Comparison of ENCODE assay signal across 30 cellular contexts in genomic region chr5:117039035-117039434, GRCh38.
"Had no signal": no experiment of that assay in that cellular context is flagged by ENCODE, and none has a peak within 500 bp of the region (broad histone marks: within the 10 kb centered on the region; RNA-seq: fewer than 3 reads in every experiment).

No MANE protein-coding gene starts in this region.

- H3K36me3 ChIP-seq: adrenal gland, ascending aorta, brain microvascular endothelial cell, breast epithelium, cardiac muscle cell had no signal

- FAIRE-seq: astrocyte, bronchial epithelial cell had no signal

- H3K4me3 ChIP-seq: adrenal gland, ascending aorta, body of pancreas, breast epithelium, cardiac muscle cell had no signal

- H3K4me1 ChIP-seq: adrenal gland, ascending aorta, body of pancreas, breast epithelium had no signal

- H3K9me3 ChIP-seq: adrenal gland, ascending aorta, body of pancreas, breast epithelium had no signal

- H3K27me3 ChIP-seq: adrenal gland, ascending aorta, body of pancreas, brain microvascular endothelial cell, breast epithelium, cardiac muscle cell had no signal

- DNase-seq: activated effector memory CD4-positive, alpha-beta T cell treated with anti-CD3 and anti-CD28 coated beads, Interleukin-2, amount 50 U/mL, for 16 hours; activated effector memory CD4-positive, alpha-beta T cell treated with Interleukin-2 at 50 U/mL for 16 hours; activated gamma-delta T cell; activated gamma-delta T cell treated with Interleukin-2 at 50 U/mL for 16 hours; activated naive CD4-positive, alpha-beta T cell; activated naive CD4-positive, alpha-beta T cell treated with anti-CD3 and anti-CD28 coated beads for 36 hours; activated naive CD4-positive, alpha-beta T cell treated with anti-CD3 and anti-CD28 coated beads, Interleukin-2, amount 10 ng/mL, durations not matched to agents 7 days and 5 days; activated naive CD4-positive, alpha-beta T cell treated with anti-CD3 and anti-CD28 coated beads, Interleukin-2, amount 50 U/mL, for 16 hours; activated naive CD4-positive, alpha-beta T cell treated with Interleukin-2 at 50 U/mL for 16 hours; activated naive CD8-positive, alpha-beta T cell treated with anti-CD3 and anti-CD28 coated beads for 36 hours; activated naive CD8-positive, alpha-beta T cell treated with anti-CD3 and anti-CD28 coated beads, Interleukin-2, amount 10 ng/mL, durations not matched to agents 7 days and 5 days; activated naive CD8-positive, alpha-beta T cell treated with anti-CD3 and anti-CD28 coated beads, Interleukin-2, amount 50 U/mL, for 24 hours; activated T-cell treated with anti-CD3 and anti-CD28 coated beads, Interleukin-2, amount 50 U/mL, for 24 hours; activated T-cell treated with anti-CD3 and anti-CD28 coated beads, Interleukin-2, amount 50 U/mL, for 4 hours; activated T-cell treated with anti-CD3 and anti-CD28 coated beads, Interleukin-2, amount 50 U/mL, for 48 hours; activated T-cell treated with anti-CD3 and anti-CD28 coated beads, Interleukin-2, amount 50 U/mL, for 72 hours; adrenal gland; amniotic stem cell; amygdala; aorta; body of pancreas; brain microvascular endothelial cell; caudate nucleus; central memory CD4-positive, alpha-beta T cell; cerebellar nuclear complex had no signal

- H3K27ac ChIP-seq: adrenal gland, ascending aorta, body of pancreas, brain microvascular endothelial cell, breast epithelium, cardiac muscle cell had no signal
